ENCODE assay signal across 13 cellular contexts in genomic region chr9:129058965-129059795, GRCh38. TPM values are rescaled to one million over a fixed set of nuclear protein-coding genes. Genes with fewer than 3 reads are reported as not detected.
DNase-seq lines count a peak whose midpoint lies in the region; ATAC-seq and TF ChIP-seq lines count a peak whose summit lies in the region.
"Had no signal": no experiment of that assay in that cellular context is flagged by ENCODE, and none has a peak within 500 bp of the region (broad histone marks: within the 10 kb centered on the region; RNA-seq: fewer than 3 reads in every experiment).

No MANE protein-coding gene starts in this region.

- H3K36me3 ChIP-seq in PC-3 (ENCODE audit: low read depth, low read length) (no peaks in the 10 kb centered on the region; the same call in 1 of the 2 replicates), mesendoderm (ENCODE audit: control insufficient read depth, insufficient read depth, low read length) (no peaks in the 10 kb centered on the region)

- CTCF ChIA-PET in PC-3 (lab: Charles Lee), result no interaction called here

- H4K5ac ChIP-seq in mesendoderm (ENCODE audit: low read length), result no peak overlapping the region

- intact Hi-C loops in PC-3 (cut with micrococcal nuclease), result no loop called here

- H3K18ac ChIP-seq in mesendoderm (ENCODE audit: low read length), result no peak overlapping the region

- H3K9ac ChIP-seq in PC-3 (ENCODE audit: low read length) (no peak overlapping the region), mesendoderm (ENCODE audit: low read length) (no peak overlapping the region)
- H3K9ac ChIP-seq: SK-N-SH had no signal

- H3K79me1 ChIP-seq in mesendoderm (ENCODE audit: low read length), result no peaks in the 10 kb centered on the region

- peak; percentile 85 for ATAC-seq in PC-3
- ATAC-seq: activated T-cell treated with anti-CD3 and anti-CD28 coated beads, Interleukin-2, amount 50 U/mL, for 72 hours; pancreas had no signal

- H3F3A ChIP-seq in PC-3 (ENCODE audit: low read length, unreplicated experiment), result no peaks in the 10 kb centered on the region

- POLR2A ChIA-PET in PC-3 (lab: Charles Lee; ENCODE audit: unreplicated experiment), result no interaction called here

- H3K56ac ChIP-seq in mesendoderm (ENCODE audit: low read length), result no peak overlapping the region

- no peak overlapping the region for H3K4ac ChIP-seq in mesendoderm (ENCODE audit: low read depth, low read length)

- no peak overlapping the region for H2BK15ac ChIP-seq in mesendoderm (replicated peaks; ENCODE audit: low read depth)

- no peak overlapping the region for H2BK120ac ChIP-seq in mesendoderm (ENCODE audit: low read depth, low read length)

- H3K4me1 ChIP-seq in PC-3 (ENCODE audit: insufficient read depth, low read length), result peaks cover 13% of the 10 kb centered on the region
- H3K4me1 ChIP-seq in mesendoderm (ENCODE audit: control insufficient read depth, low read depth, low read length), result no peaks in the 10 kb centered on the region
- H3K4me1 ChIP-seq: pancreas had no signal

- H4K8ac ChIP-seq in mesendoderm (ENCODE audit: low read depth, low read length), result no peak overlapping the region

- no peak overlapping the region for H3K23ac ChIP-seq in mesendoderm (ENCODE audit: low read length)

- no peak overlapping the region for H2AK5ac ChIP-seq in mesendoderm (ENCODE audit: low read length)

- H3K4me3 ChIP-seq in PC-3 (ENCODE audit: low read length) (no peak overlapping the region), mesendoderm (ENCODE audit: low read length) (no peak overlapping the region)
- H3K4me3 ChIP-seq: pancreas had no signal

- no peak for TF ChIP-seq CTCF in PC-3 (conservative IDR thresholded peaks at IDR 0.05; ENCODE audit: low read depth, low read length)

- no peaks in the 10 kb centered on the region for H3K9me2 ChIP-seq in PC-3 (replicated peaks; ENCODE audit: low read length)
- H3K9me2 ChIP-seq: SK-N-SH had no signal

- H3K9me3 ChIP-seq in PC-3 (ENCODE audit: low read length), result no peaks in the 10 kb centered on the region
- H3K9me3 ChIP-seq: pancreas, SK-N-SH had no signal

- H3K27me3 ChIP-seq in PC-3 (ENCODE audit: low read length), result no peaks in the 10 kb centered on the region
- no peaks in the 10 kb centered on the region for H3K27me3 ChIP-seq in mesendoderm (ENCODE audit: insufficient read depth, low read length, poor library complexity)
- H3K27me3 ChIP-seq: pancreas had no signal

- BruUV-seq in PC-3 (replicated peaks; lab: Mats Ljungman, UMichigan), result no TSS peak

- no peak overlapping the region for H2AFZ ChIP-seq in PC-3 (ENCODE audit: low read length)

- H3K79me2 ChIP-seq in PC-3 (ENCODE audit: low read length) (no peaks in the 10 kb centered on the region), mesendoderm (ENCODE audit: control insufficient read depth, insufficient read depth, low read length) (no peaks in the 10 kb centered on the region)

- DNase-seq in COLO829 (ENCODE audit: low spot score) (peak; percentile 52), PC-3 (peak; percentile 52), hepatic stellate cell (ENCODE audit: low spot score) (peak; percentile 55), NCI-H510A (lab: John Stamatoyannopoulos, UW) (no peak), GOT3 (lab: John Stamatoyannopoulos, UW) (no peak), mesendoderm (no peak)
- DNase-seq: activated CD4-positive, alpha-beta T cell treated with anti-CD3 and anti-CD28 coated beads for 1 hour; activated T-cell treated with anti-CD3 and anti-CD28 coated beads, Interleukin-2, amount 50 U/mL, for 72 hours; DND-41; NCI-H1694; SK-N-SH; stimulated activated CD4-positive, alpha-beta T cell treated with anti-CD3 and anti-CD28 coated beads, Interleukin-15, amount 100 ng/mL, for 24 hours had no signal

- no peaks in the 10 kb centered on the region for H4K20me1 ChIP-seq in PC-3 (ENCODE audit: low read length)

- peak overlapping the region; percentile 53 for H3K4me2 ChIP-seq in PC-3 (ENCODE audit: low read length)
- H3K4me2 ChIP-seq in mesendoderm (ENCODE audit: low read length), result no peak overlapping the region
- H3K4me2 ChIP-seq: SK-N-SH had no signal

- H3K27ac ChIP-seq in PC-3 (ENCODE audit: low read length) (peak overlapping the region; percentile 58), mesendoderm (ENCODE audit: low read depth, low read length) (no peak overlapping the region)
- H3K27ac ChIP-seq: pancreas had no signal

- no peak overlapping the region for H2BK5ac ChIP-seq in mesendoderm (ENCODE audit: low read length)

- no CpG with 5 or more reads among the region's 21 CpGs for WGBS in mesendoderm (ENCODE audit: extremely low coverage, insufficient coverage, low lambda C conversion rate)

RNA-seq across cellular contexts. Expression of gene DOLPP1, which starts 21.7 kb away (rescaled TPM):
- 27.3 and 37.1 TPM in 2 replicates for total RNA-seq in PC-3 (2014; rRNA removed)
- polyA plus RNA-seq in mesendoderm (2013, experiment 1 of 2), result 31.2 TPM
- 29.1 TPM for polyA plus RNA-seq in mesendoderm (2013, experiment 2 of 2)

RNA-seq across cellular contexts. Expression of gene MIGA2, which starts 22.8 kb away (rescaled TPM):
- total RNA-seq in PC-3 (2014; rRNA removed), result 29.6 TPM in 2 replicates
- 8.8 TPM for polyA plus RNA-seq in mesendoderm (2013, experiment 1 of 2)
- 8.6 TPM for polyA plus RNA-seq in mesendoderm (2013, experiment 2 of 2)

RNA-seq across cellular contexts. Expression of gene SH3GLB2, which starts 31.0 kb away (rescaled TPM):
- 44.1 and 60.4 TPM in 2 replicates for total RNA-seq in PC-3 (2014; rRNA removed)
- polyA plus RNA-seq in mesendoderm (2013, experiment 1 of 2), result 16.9 TPM
- 19.5 TPM for polyA plus RNA-seq in mesendoderm (2013, experiment 2 of 2)

RNA-seq across cellular contexts. Expression of gene CRAT, which starts 51.4 kb away (rescaled TPM):
- total RNA-seq in PC-3 (2014; rRNA removed), result 12.8 and 16.1 TPM in 2 replicates
- 1.8 TPM for polyA plus RNA-seq in mesendoderm (2013, experiment 1 of 2)
- polyA plus RNA-seq in mesendoderm (2013, experiment 2 of 2), result 1.5 TPM

RNA-seq across cellular contexts. Expression of gene PTPA, which starts 52.0 kb away (rescaled TPM):
- total RNA-seq in PC-3 (2014; rRNA removed), result 138 and 154 TPM in 2 replicates
- polyA plus RNA-seq in mesendoderm (2013, experiment 1 of 2), result 73.6 TPM
- polyA plus RNA-seq in mesendoderm (2013, experiment 2 of 2), result 72.5 TPM

Comparison
In these comparisons a context has a peak if more than half of its experiments do, and no peak if none do; other contexts are left out.
1. DNase-seq: peak in COLO829 (single experiment), PC-3 (single experiment) and hepatic stellate cell (single experiment); none in NCI-H510A (single experiment), GOT3 (single experiment) and mesendoderm (single experiment).